Comparison of ENCODE assay signal across 8 cellular contexts in genomic region chr16:25031132-25031440, GRCh38. TPM values are rescaled to one million over a fixed set of nuclear protein-coding genes. Genes with fewer than 3 reads are reported as not detected.
DNase-seq lines count a peak whose midpoint lies in the region; ATAC-seq, FAIRE-seq and TF ChIP-seq lines count a peak whose summit lies in the region.

No MANE protein-coding gene starts in this region.

- RAD21 ChIA-PET in HCT116 (lab: Charles Lee; ENCODE audit: low non-redundant PET in 1 of 2, low total read pairs in 2 of 2, uncharacterized antibody in 2 of 2, unreplicated experiment in 2 of 2) = no interaction called here

- FAIRE-seq in HTR-8/SVneo (lab: Jason Lieb, UNC) = no peak

- DNase-seq in HCT116 (ENCODE audit: low read depth, low spot score) (no peak), NCI-H187 (lab: John Stamatoyannopoulos, UW) (no peak), HTR-8/SVneo (ENCODE audit: insufficient read length, low spot score) (no peak)
- no peak for DNase-seq in activated naive CD8-positive, alpha-beta T cell treated with anti-CD3 and anti-CD28 coated beads for 36 hours

- TF ChIP-seq POLR2A in HCT116 (IDR thresholded peaks at IDR 0.05; ENCODE audit: borderline replicate concordance, extremely low read depth, insufficient read depth, insufficient read length) = no peak

- peak overlapping the region in 3 of 11 experiments; percentile 21 to 47 (median 35); a peak in 3 of 22 replicates for H3K9ac ChIP-seq in BLaER1 treated with 17β-estradiol and CSF1 and Interleukin-3, amounts not matched to agents 10 nM and 100 nM
- peak overlapping the region; percentile 32; the same call in 1 of the 2 replicates for H3K9ac ChIP-seq in HCT116 (ENCODE audit: low read length)
- no peak overlapping the region for H3K9ac ChIP-seq in mucosa of rectum (ENCODE audit: low read depth in 1 of 2, low read length in 2 of 2)

- peak overlapping the region in 3 of 11 experiments; percentile 29 to 48 (median 35); a peak in 5 of 22 replicates for H3K27ac ChIP-seq in BLaER1 treated with 17β-estradiol and CSF1 and Interleukin-3, amounts not matched to agents 10 nM and 100 nM
- no peak overlapping the region for H3K27ac ChIP-seq in HCT116 (ENCODE audit: low read depth, low read length)
- H3K27ac ChIP-seq in mucosa of rectum (ENCODE audit: low read depth in 2 of 2, low read length in 2 of 2) = no peak overlapping the region

- TF ChIP-seq CTCF in HCT116 (IDR thresholded peaks at IDR 0.05 in 2 of 3, conservative IDR thresholded peaks at IDR 0.05 in 1 of 3; ENCODE audit: borderline replicate concordance in 1 of 3, insufficient read depth in 1 of 3, low read depth in 2 of 3, low read length in 2 of 3) = no peak

- CTCF ChIA-PET in HCT116 (lab: Charles Lee) = no interaction called here

- H3K36me3 Mint-ChIP-seq in activated naive CD8-positive, alpha-beta T cell treated with anti-CD3 and anti-CD28 coated beads for 36 hours = no peaks in the 10 kb centered on the region

- no peak for TF ChIP-seq RAD21 in HCT116 (IDR thresholded peaks at IDR 0.05; ENCODE audit: low read depth)

- no peaks in the 10 kb centered on the region for H3K27me3 Mint-ChIP-seq in activated naive CD8-positive, alpha-beta T cell treated with anti-CD3 and anti-CD28 coated beads for 36 hours

- intact Hi-C loops in HCT116 (cut with micrococcal nuclease) = no loop called here

- H3K9me2 ChIP-seq in HCT116 (ENCODE audit: insufficient read depth) = no peaks in the 10 kb centered on the region

- POLR2A ChIA-PET in HCT116 (lab: Charles Lee) = interaction anchor here (2.1 kb wide), 1 partner anchor 15 kb away, joined by 5 read pairs; the partner anchor contains the start of gene ARHGAP17

- peak overlapping the region; percentile 57 to 89 (median 70) for H3K4me2 ChIP-seq in BLaER1 treated with 17β-estradiol and CSF1 and Interleukin-3, amounts not matched to agents 10 nM and 100 nM
- H3K4me2 ChIP-seq in HCT116 (ENCODE audit: low read length) = peak overlapping the region; percentile 74

- H3K36me3 ChIP-seq in BLaER1 treated with 17β-estradiol and CSF1 and Interleukin-3, amounts not matched to agents 10 nM and 100 nM = no peaks in the 10 kb centered on the region
- H3K36me3 ChIP-seq in HCT116 (ENCODE audit: control insufficient read depth in 1 of 2, insufficient read depth in 2 of 2, low read length in 2 of 2) = no peaks in the 10 kb centered on the region
- no peaks in the 10 kb centered on the region for H3K36me3 ChIP-seq in mucosa of rectum (ENCODE audit: control insufficient read depth in 2 of 2, insufficient read depth in 2 of 2, low read length in 2 of 2)

- peaks cover 2% of the 10 kb centered on the region for H3K9me3 Mint-ChIP-seq in activated naive CD8-positive, alpha-beta T cell treated with anti-CD3 and anti-CD28 coated beads for 36 hours

- H2AFZ ChIP-seq in HCT116 (ENCODE audit: low read depth, low read length, poor library complexity, severe bottlenecking) = peak overlapping the region; percentile 92

- no peaks in the 10 kb centered on the region for H3K9me3 ChIP-seq in BLaER1 treated with 17β-estradiol and CSF1 and Interleukin-3, amounts not matched to agents 10 nM and 100 nM (replicated peaks in 1 of 11)
- no peaks in the 10 kb centered on the region for H3K9me3 ChIP-seq in HCT116 (ENCODE audit: control insufficient read depth in 1 of 2, insufficient read depth in 1 of 2, low read depth in 1 of 2, low read length in 2 of 2)
- no peaks in the 10 kb centered on the region for H3K9me3 ChIP-seq in mucosa of rectum (ENCODE audit: control insufficient read depth in 2 of 2, low read length in 2 of 2)

- ATAC-seq in HCT116 (peak; percentile 6; the same call in 1 of the 2 replicates), HG02678 (IDR thresholded peaks at IDR 0.05; ENCODE audit: unreplicated experiment) (no peak), HG03354 (IDR thresholded peaks at IDR 0.05; ENCODE audit: poor library complexity, severe bottlenecking, unreplicated experiment) (no peak)

- H3K4me1 Mint-ChIP-seq in activated naive CD8-positive, alpha-beta T cell treated with anti-CD3 and anti-CD28 coated beads for 36 hours = peaks cover 48% of the 10 kb centered on the region

- H3K4me1 ChIP-seq in BLaER1 treated with 17β-estradiol and CSF1 and Interleukin-3, amounts not matched to agents 10 nM and 100 nM = peaks cover 11 to 24% (median 19%) of the 10 kb centered on the region in 10 experiments
- H3K4me1 ChIP-seq in HCT116 (ENCODE audit: control insufficient read depth in 1 of 2, insufficient read depth in 2 of 2, low read length in 2 of 2) = peaks cover 4 to 16% of the 10 kb centered on the region in 2 experiments
- peaks cover 8 to 13% of the 10 kb centered on the region in 2 donors for H3K4me1 ChIP-seq in mucosa of rectum (ENCODE audit: control insufficient read depth in 2 of 2, insufficient read depth in 2 of 2, low read length in 2 of 2)

- H3K4me3 Mint-ChIP-seq in activated naive CD8-positive, alpha-beta T cell treated with anti-CD3 and anti-CD28 coated beads for 36 hours = peak overlapping the region; percentile 83

- no peaks in the 10 kb centered on the region for H3K79me2 ChIP-seq in HCT116 (ENCODE audit: insufficient read depth, low read length)

- no TSS peak for BruUV-seq in HCT116 (replicated peaks; lab: Mats Ljungman, UMichigan)

- peak overlapping the region; percentile 95 for H3K27ac Mint-ChIP-seq in activated naive CD8-positive, alpha-beta T cell treated with anti-CD3 and anti-CD28 coated beads for 36 hours

- H3K4me3 ChIP-seq in BLaER1 treated with 17β-estradiol and CSF1 and Interleukin-3, amounts not matched to agents 10 nM and 100 nM = peak overlapping the region in 8 of 10 experiments; percentile 9 to 99 (median 49); a peak in 13 of 20 replicates
- H3K4me3 ChIP-seq in HCT116 (replicated peaks in 1 of 2; ENCODE audit: low read depth in 1 of 2, low read length in 2 of 2) = peak overlapping the region; percentile 33 to 46
- H3K4me3 ChIP-seq in mucosa of rectum (ENCODE audit: low read length in 2 of 2) = peak overlapping the region; percentile 62 to 91

- no peaks in the 10 kb centered on the region for H3K27me3 ChIP-seq in BLaER1 treated with 17β-estradiol and CSF1 and Interleukin-3, amounts not matched to agents 10 nM and 100 nM
- no peaks in the 10 kb centered on the region for H3K27me3 ChIP-seq in HCT116 (ENCODE audit: insufficient read depth, low read length)
- H3K27me3 ChIP-seq in mucosa of rectum (ENCODE audit: control insufficient read depth in 2 of 2, insufficient read depth in 2 of 2, low read length in 2 of 2) = no peaks in the 10 kb centered on the region

- no peaks in the 10 kb centered on the region for H4K20me1 ChIP-seq in BLaER1 treated with 17β-estradiol and CSF1 and Interleukin-3, amounts not matched to agents 10 nM and 100 nM
- no peaks in the 10 kb centered on the region for H4K20me1 ChIP-seq in HCT116 (ENCODE audit: insufficient read depth)

TF ChIP-seq in HCT116, 20 proteins besides CTCF, POLR2A, EP300 and RAD21:
- TF ChIP-seq EZH2 (IDR thresholded peaks at IDR 0.05) (no peak), MAX (IDR thresholded peaks at IDR 0.05) (peak; percentile 47; the same call in 1 of the 2 replicates)
TF ChIP-seq in HCT116: peak in this region for 1.

RNA-seq across cellular contexts. Expression of gene ARHGAP17, which starts 15.9 kb away (rescaled TPM):
- total RNA-seq in HCT116 (2021; ENCODE audit: unreplicated experiment) = 45.5 TPM
- 22.2 TPM in 2 replicates for polyA plus RNA-seq in HCT116 (2012)
- 10 to 100 TPM; 72.5 to 79.3 TPM for total RNA-seq in activated naive CD8-positive, alpha-beta T cell treated with anti-CD3 and anti-CD28 coated beads for 36 hours
